ENCODE assay signal across 1 cellular context in genomic region chr3:66115858-66116654, GRCh38.
TF ChIP-seq lines count a peak whose summit lies in the region.

No MANE protein-coding gene starts in this region.

TF ChIP-seq in HepG2, 621 proteins besides CTCF, POLR2A, EP300 and RAD21 (continued from another document):
- TF ChIP-seq GPBP1L1 (CRISPR knock-in tag; IDR thresholded peaks at IDR 0.05) (no peak), GTF3A (CRISPR knock-in tag; conservative IDR thresholded peaks at IDR 0.05) (no peak), ZNF776 (CRISPR knock-in tag; IDR thresholded peaks at IDR 0.05) (no peak), MTA1 (CRISPR knock-in tag; IDR thresholded peaks at IDR 0.05; ENCODE audit: borderline replicate concordance) (no peak), RAD51 (IDR thresholded peaks at IDR 0.05; ENCODE audit: borderline replicate concordance) (no peak)
